20 cellular contexts compared by ENCODE assay signal in genomic region chr7:115868369-115868768, GRCh38.
"Had no signal": no experiment of that assay in that cellular context is flagged by ENCODE, and none has a peak within 500 bp of the region (broad histone marks: within the 10 kb centered on the region; RNA-seq: fewer than 3 reads in every experiment).

No MANE protein-coding gene starts in this region.

- H3K36me3 ChIP-seq: brain microvascular endothelial cell, cardiac muscle cell had no signal

- H3K4me3 Mint-ChIP-seq: activated CD4-positive, alpha-beta memory T cell treated with anti-CD3 and anti-CD28 coated beads for 36 hours; activated CD4-positive, alpha-beta T cell treated with anti-CD3 and anti-CD28 coated beads, Interleukin-2, amount 10 ng/mL, durations not matched to agents 7 days and 5 days; activated naive CD4-positive, alpha-beta T cell treated with anti-CD3 and anti-CD28 coated beads for 36 hours; activated naive CD8-positive, alpha-beta T cell treated with anti-CD3 and anti-CD28 coated beads for 36 hours; activated T-helper 17 cell treated with anti-CD3 and anti-CD28 coated beads, Interleukin-2, amount 50 U/mL, for 72 hours; T-helper 17 cell had no signal

- H3K27ac ChIP-seq: brain microvascular endothelial cell, cardiac muscle cell, KMS-11, PC-9 had no signal

- ATAC-seq: activated T-helper 17 cell treated with anti-CD3 and anti-CD28 coated beads, Interleukin-2, amount 50 U/mL, for 72 hours; T-helper 17 cell had no signal

- H3K4me1 Mint-ChIP-seq: activated CD4-positive, alpha-beta T cell treated with anti-CD3 and anti-CD28 coated beads, Interleukin-2, amount 10 ng/mL, durations not matched to agents 7 days and 5 days; activated naive CD8-positive, alpha-beta T cell treated with anti-CD3 and anti-CD28 coated beads for 36 hours; activated T-helper 17 cell treated with anti-CD3 and anti-CD28 coated beads, Interleukin-2, amount 50 U/mL, for 72 hours had no signal

- H3K27me3 ChIP-seq: brain microvascular endothelial cell, cardiac muscle cell had no signal

- H3K27me3 Mint-ChIP-seq: activated CD4-positive, alpha-beta memory T cell treated with anti-CD3 and anti-CD28 coated beads for 36 hours; activated CD4-positive, alpha-beta T cell treated with anti-CD3 and anti-CD28 coated beads, Interleukin-2, amount 10 ng/mL, durations not matched to agents 7 days and 5 days; activated naive CD8-positive, alpha-beta T cell treated with anti-CD3 and anti-CD28 coated beads for 36 hours had no signal

- H3K9me3 Mint-ChIP-seq: activated CD4-positive, alpha-beta memory T cell treated with anti-CD3 and anti-CD28 coated beads for 36 hours; activated CD4-positive, alpha-beta T cell treated with anti-CD3 and anti-CD28 coated beads, Interleukin-2, amount 10 ng/mL, durations not matched to agents 7 days and 5 days; activated naive CD4-positive, alpha-beta T cell treated with anti-CD3 and anti-CD28 coated beads for 36 hours; activated naive CD8-positive, alpha-beta T cell treated with anti-CD3 and anti-CD28 coated beads for 36 hours; activated T-helper 17 cell treated with anti-CD3 and anti-CD28 coated beads, Interleukin-2, amount 50 U/mL, for 72 hours had no signal

- H3K4me3 ChIP-seq: cardiac muscle cell, PC-9 had no signal

- H3K27ac Mint-ChIP-seq: activated CD4-positive, alpha-beta memory T cell treated with anti-CD3 and anti-CD28 coated beads for 36 hours; activated CD4-positive, alpha-beta T cell treated with anti-CD3 and anti-CD28 coated beads, Interleukin-2, amount 10 ng/mL, durations not matched to agents 7 days and 5 days; activated naive CD4-positive, alpha-beta T cell treated with anti-CD3 and anti-CD28 coated beads for 36 hours; activated naive CD8-positive, alpha-beta T cell treated with anti-CD3 and anti-CD28 coated beads for 36 hours; activated T-helper 17 cell treated with anti-CD3 and anti-CD28 coated beads, Interleukin-2, amount 50 U/mL, for 72 hours; T-helper 17 cell had no signal

- DNase-seq: activated CD4-positive, alpha-beta memory T cell treated with anti-CD3 and anti-CD28 coated beads for 36 hours; activated CD4-positive, alpha-beta T cell treated with anti-CD3 and anti-CD28 coated beads, Interleukin-2, amount 10 ng/mL, durations not matched to agents 7 days and 5 days; activated CD4-positive, CD25-positive, alpha-beta regulatory T cell; activated CD8-positive, alpha-beta memory T cell treated with anti-CD3 and anti-CD28 coated beads for 24 hours; activated gamma-delta T cell; activated naive CD4-positive, alpha-beta T cell treated with anti-CD3 and anti-CD28 coated beads for 36 hours; activated naive CD8-positive, alpha-beta T cell treated with anti-CD3 and anti-CD28 coated beads for 36 hours; activated T-cell treated with anti-CD3 and anti-CD28 coated beads, Interleukin-2, amount 50 U/mL, for 48 hours; brain microvascular endothelial cell; NCI-H1092; NCI-H1930; NCI-H2107; NCI-H510A treated with DMSO at 0.1 percent for 48 hours; PC-9; SHP77 treated with DMSO at 0.1 percent for 48 hours; T-helper 17 cell; T1000 had no signal

- H3K36me3 Mint-ChIP-seq: activated CD4-positive, alpha-beta memory T cell treated with anti-CD3 and anti-CD28 coated beads for 36 hours; activated naive CD8-positive, alpha-beta T cell treated with anti-CD3 and anti-CD28 coated beads for 36 hours had no signal
